16 cellular contexts compared by ENCODE assay signal in genomic region chr2:53476800-53477199, GRCh38.
"Had no signal": no experiment of that assay in that cellular context is flagged by ENCODE, and none has a peak within 500 bp of the region (broad histone marks: within the 10 kb centered on the region; RNA-seq: fewer than 3 reads in every experiment).

No MANE protein-coding gene starts in this region.

- H3K4me3 ChIP-seq: colonic mucosa, heart left ventricle had no signal

- H3K27me3 ChIP-seq: colonic mucosa, heart left ventricle, neutrophil had no signal

- H3K27me3 Mint-ChIP-seq: type B pancreatic cell had no signal

- H3K27ac ChIP-seq: colonic mucosa, heart left ventricle, neutrophil had no signal

- DNase-seq: colonic mucosa; dermis blood vessel endothelial cell; heart left ventricle; hippocampal formation; kidney glomerular epithelial cell; mammary epithelial cell; naive thymus-derived CD4-positive, alpha-beta T cell; nephron progenitor cell; posterior cingulate gyrus; right cardiac atrium; small intestine; stimulated activated CD4-positive, alpha-beta T cell treated with anti-CD3 and anti-CD28 coated beads, Interleukin-12 subunit alpha, Interleukin-12 subunit beta, amount 100 ng/mL, for 4 hours; stimulated activated naive CD4-positive, alpha-beta T cell treated with Interleukin-2 at 50 U/mL for 16 hours had no signal

- H3K9me3 Mint-ChIP-seq: nephron progenitor cell, type B pancreatic cell had no signal

- ATAC-seq: heart left ventricle; left lobe of liver; naive thymus-derived CD4-positive, alpha-beta T cell; right cardiac atrium had no signal

- H3K36me3 ChIP-seq: colonic mucosa, heart left ventricle, neutrophil had no signal

- H3K4me1 ChIP-seq: colonic mucosa, heart left ventricle had no signal

- H3K4me1 Mint-ChIP-seq: naive thymus-derived CD4-positive, alpha-beta T cell; nephron progenitor cell had no signal

- H3K36me3 Mint-ChIP-seq: naive thymus-derived CD4-positive, alpha-beta T cell; type B pancreatic cell had no signal

- H3K9me3 ChIP-seq: colonic mucosa, heart left ventricle, neutrophil had no signal

- H3K27ac Mint-ChIP-seq: naive thymus-derived CD4-positive, alpha-beta T cell; nephron progenitor cell; type B pancreatic cell had no signal

- H3K4me3 Mint-ChIP-seq: naive thymus-derived CD4-positive, alpha-beta T cell; nephron progenitor cell; type B pancreatic cell had no signal
